Comparison of ENCODE assay signal across 1 cellular context in genomic region chr15:101151286-101151685, GRCh38.
TF ChIP-seq lines count a peak whose summit lies in the region.

No MANE protein-coding gene starts in this region.

TF ChIP-seq in HEK293T, 16 proteins besides CTCF, POLR2A, EP300 and RAD21:
- no peak for TF ChIP-seq SP1 (IDR thresholded peaks at IDR 0.05)
- TF ChIP-seq LEF1 (IDR thresholded peaks at IDR 0.05; ENCODE audit: borderline replicate concordance): no peak
- TF ChIP-seq ARNT (IDR thresholded peaks at IDR 0.05): no peak
- no peak for TF ChIP-seq CTBP1 (IDR thresholded peaks at IDR 0.05; ENCODE audit: borderline replicate concordance)
- no peak for TF ChIP-seq L3MBTL2 (conservative IDR thresholded peaks at IDR 0.05)
- no peak for TF ChIP-seq ZNF384 (IDR thresholded peaks at IDR 0.05)
- TF ChIP-seq ELF4 (IDR thresholded peaks at IDR 0.05): no peak
- no peak for TF ChIP-seq BHLHE40 (IDR thresholded peaks at IDR 0.05; ENCODE audit: borderline replicate concordance)
- no peak for TF ChIP-seq SUZ12 (IDR thresholded peaks at IDR 0.05)
- no peak for TF ChIP-seq FOXK2 (IDR thresholded peaks at IDR 0.05)
- no peak for TF ChIP-seq FOXM1 (IDR thresholded peaks at IDR 0.05; ENCODE audit: borderline replicate concordance)
